Comparison of ENCODE assay signal across 10 cellular contexts in the genomic region with DNA sequence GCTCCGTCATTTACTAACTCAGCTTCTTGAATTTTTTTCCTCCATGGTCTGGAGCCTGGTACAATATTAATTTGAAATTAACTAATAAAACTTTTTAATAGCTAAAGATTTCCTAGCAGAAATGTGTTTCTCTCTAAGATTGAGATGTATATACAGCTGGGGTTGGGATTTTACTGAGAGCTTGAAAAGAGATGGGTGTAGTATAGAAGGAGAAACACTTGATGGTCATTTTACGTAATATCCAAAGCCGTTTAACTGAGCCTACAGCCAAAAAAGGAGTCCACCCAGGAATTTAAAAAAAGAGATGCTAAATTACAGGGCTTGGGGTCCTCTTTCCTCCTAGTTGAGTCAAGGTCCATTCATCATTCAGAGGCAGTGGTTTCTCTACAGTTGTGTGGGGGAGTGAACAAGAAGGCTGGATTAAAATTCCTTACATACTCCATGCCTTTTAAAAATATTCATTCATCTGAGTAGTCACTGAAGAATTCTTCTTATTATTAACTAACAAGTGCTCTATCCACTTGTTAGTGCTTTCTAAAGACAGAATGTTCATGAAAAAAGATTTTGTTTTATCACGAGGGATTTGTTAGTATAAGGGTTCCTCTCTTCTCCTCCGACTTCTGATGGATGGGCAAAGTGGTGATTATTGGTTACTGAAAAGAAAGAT.
DNase-seq lines count a peak whose midpoint lies in the region; ATAC-seq and TF ChIP-seq lines count a peak whose summit lies in the region.
"Had no signal": no experiment of that assay in that cellular context is flagged by ENCODE, and none has a peak within 500 bp of the region (broad histone marks: within the 10 kb centered on the region; RNA-seq: fewer than 3 reads in every experiment).

No MANE protein-coding gene starts in this region.

- intact Hi-C loops in spleen (cut with DNase I; ENCODE audit: low total_unique reads), result no loop called here
- intact Hi-C loops in activated CD8-positive, alpha-beta T cell treated with anti-CD3 and anti-CD28 coated beads for 36 hours (cut with micrococcal nuclease), result no loop called here

- POLR2A ChIA-PET in activated CD8-positive, alpha-beta T cell treated with anti-CD3 and anti-CD28 coated beads for 36 hours (lab: Charles Lee), result no interaction called here

- no peak overlapping the region for H3K4me3 Mint-ChIP-seq in activated CD8-positive, alpha-beta T cell treated with anti-CD3 and anti-CD28 coated beads for 36 hours
- H3K4me3 Mint-ChIP-seq: activated T-cell treated with anti-CD3 and anti-CD28 coated beads, Interleukin-2, amount 50 U/mL, for 4 hours had no signal

- H3K4me2 ChIP-seq in hepatocyte, result peak overlapping the region; percentile 62

- CTCF ChIA-PET in activated CD8-positive, alpha-beta T cell treated with anti-CD3 and anti-CD28 coated beads for 36 hours (lab: Charles Lee), result no interaction called here

- H3K4me1 ChIP-seq in HAP-1 (peaks cover 34% of the 10 kb centered on the region), hepatocyte (ENCODE audit: insufficient read depth) (peaks cover 14% of the 10 kb centered on the region), spleen (peaks cover 0 to 29% (median 16%) of the 10 kb centered on the region in 6 donors)

- in situ Hi-C loops in HAP-1 (cut with MboI; ENCODE audit: low sequenced_read_pairs), result no loop called here

- H3K27ac ChIP-seq in hepatocyte (peak overlapping the region; percentile 49), spleen (peak overlapping the region in 5 of 8 donors; percentile 39 to 67 (median 62))

- no peak overlapping the region for H3K27ac Mint-ChIP-seq in activated CD8-positive, alpha-beta T cell treated with anti-CD3 and anti-CD28 coated beads for 36 hours

- H3K79me2 ChIP-seq in hepatocyte, result no peaks in the 10 kb centered on the region

- no peaks in the 10 kb centered on the region for H3K9me3 ChIP-seq in HAP-1
- H3K9me3 ChIP-seq in hepatocyte (ENCODE audit: low read depth), result no peaks in the 10 kb centered on the region
- no peaks in the 10 kb centered on the region for H3K9me3 ChIP-seq in spleen

- ATAC-seq in activated CD8-positive, alpha-beta T cell treated with anti-CD3 and anti-CD28 coated beads for 36 hours, result no peak
- no peak for ATAC-seq in GM19452 (IDR thresholded peaks at IDR 0.05; ENCODE audit: unreplicated experiment)
- no peak for ATAC-seq in GM21528 (IDR thresholded peaks at IDR 0.05; ENCODE audit: low FRiP score, unreplicated experiment)
- ATAC-seq: activated T-cell treated with anti-CD3 and anti-CD28 coated beads, Interleukin-2, amount 50 U/mL, for 4 hours had no signal

- no peaks in the 10 kb centered on the region for H3K4me1 Mint-ChIP-seq in activated CD8-positive, alpha-beta T cell treated with anti-CD3 and anti-CD28 coated beads for 36 hours (ENCODE audit: low read depth)

- H3K27me3 Mint-ChIP-seq in activated CD8-positive, alpha-beta T cell treated with anti-CD3 and anti-CD28 coated beads for 36 hours, result peaks cover 3% of the 10 kb centered on the region

- H3K27me3 ChIP-seq in HAP-1 (ENCODE audit: low read depth), result no peaks in the 10 kb centered on the region
- H3K27me3 ChIP-seq in hepatocyte, result no peaks in the 10 kb centered on the region
- no peaks in the 10 kb centered on the region for H3K27me3 ChIP-seq in spleen (replicated peaks in 1 of 7)

- no peaks in the 10 kb centered on the region for H3K9me2 ChIP-seq in hepatocyte (replicated peaks; ENCODE audit: insufficient read depth)

- no peak for TF ChIP-seq POLR2A in spleen (IDR thresholded peaks at IDR 0.05)

- H3K4me3 ChIP-seq in HAP-1 (peak overlapping the region; percentile 36), hepatocyte (no peak overlapping the region), spleen (peak overlapping the region in 1 of 8 donors; percentile 2)

- no peak for TF ChIP-seq CTCF in hepatocyte (IDR thresholded peaks at IDR 0.05; ENCODE audit: poor library complexity)
- TF ChIP-seq CTCF in spleen (IDR thresholded peaks at IDR 0.05 in 8 of 11, conservative IDR thresholded peaks at IDR 0.05 in 3 of 11), result no peak
- no peak for TF ChIP-seq CTCF in activated CD8-positive, alpha-beta T cell treated with anti-CD3 and anti-CD28 coated beads for 36 hours (IDR thresholded peaks at IDR 0.05)

- H3K9me3 Mint-ChIP-seq in activated CD8-positive, alpha-beta T cell treated with anti-CD3 and anti-CD28 coated beads for 36 hours, result no peaks in the 10 kb centered on the region
- H3K9me3 Mint-ChIP-seq: activated T-cell treated with anti-CD3 and anti-CD28 coated beads, Interleukin-2, amount 50 U/mL, for 4 hours had no signal

- H4K20me1 ChIP-seq in hepatocyte (ENCODE audit: insufficient read depth, poor library complexity, severe bottlenecking), result no peaks in the 10 kb centered on the region

- peak; percentile 53 to 98 for DNase-seq in HAP-1 (ENCODE audit: low spot score in 2 of 2)
- peak; percentile 92 for DNase-seq in amniotic epithelial cell (ENCODE audit: low read depth)
- no peak for DNase-seq in hepatocyte (ENCODE audit: low spot score)
- no peak for DNase-seq in spleen
- no peak for DNase-seq in activated CD8-positive, alpha-beta T cell treated with anti-CD3 and anti-CD28 coated beads for 36 hours
- DNase-seq in hippocampal formation (lab: John Stamatoyannopoulos, UW), result no peak
- DNase-seq: activated T-cell treated with anti-CD3 and anti-CD28 coated beads, Interleukin-2, amount 50 U/mL, for 4 hours; NCI-H2029 treated with DMSO at 0.1 percent for 48 hours had no signal

- H3K36me3 ChIP-seq in HAP-1 (replicated peaks) (no peaks in the 10 kb centered on the region), hepatocyte (replicated peaks; ENCODE audit: insufficient read depth, low read depth) (no peaks in the 10 kb centered on the region), spleen (no peaks in the 10 kb centered on the region)

- H3K36me3 Mint-ChIP-seq in activated CD8-positive, alpha-beta T cell treated with anti-CD3 and anti-CD28 coated beads for 36 hours (ENCODE audit: low read depth), result no peaks in the 10 kb centered on the region

- 63% methylated on average over 5 of the region's 5 CpGs for WGBS in hepatocyte (ENCODE audit: low lambda C conversion rate, missing lambda C conversion rate)
- WGBS in spleen, 5 donors, result 69 to 78% (median 74%) methylated on average over 5 of the region's 5 CpGs

- no peak overlapping the region for H2AFZ ChIP-seq in hepatocyte

Comparison
In these comparisons a context has a peak if more than half of its experiments do, and no peak if none do; other contexts are left out.
1. DNase-seq: peak in HAP-1 (2 of 2) and amniotic epithelial cell (single experiment); none in hepatocyte (single experiment), spleen (single experiment), activated CD8-positive, alpha-beta T cell treated with anti-CD3 and anti-CD28 coated beads for 36 hours (single experiment) and hippocampal formation (0 of 2).